ENCODE assay signal across 18 cellular contexts in the genomic region with DNA sequence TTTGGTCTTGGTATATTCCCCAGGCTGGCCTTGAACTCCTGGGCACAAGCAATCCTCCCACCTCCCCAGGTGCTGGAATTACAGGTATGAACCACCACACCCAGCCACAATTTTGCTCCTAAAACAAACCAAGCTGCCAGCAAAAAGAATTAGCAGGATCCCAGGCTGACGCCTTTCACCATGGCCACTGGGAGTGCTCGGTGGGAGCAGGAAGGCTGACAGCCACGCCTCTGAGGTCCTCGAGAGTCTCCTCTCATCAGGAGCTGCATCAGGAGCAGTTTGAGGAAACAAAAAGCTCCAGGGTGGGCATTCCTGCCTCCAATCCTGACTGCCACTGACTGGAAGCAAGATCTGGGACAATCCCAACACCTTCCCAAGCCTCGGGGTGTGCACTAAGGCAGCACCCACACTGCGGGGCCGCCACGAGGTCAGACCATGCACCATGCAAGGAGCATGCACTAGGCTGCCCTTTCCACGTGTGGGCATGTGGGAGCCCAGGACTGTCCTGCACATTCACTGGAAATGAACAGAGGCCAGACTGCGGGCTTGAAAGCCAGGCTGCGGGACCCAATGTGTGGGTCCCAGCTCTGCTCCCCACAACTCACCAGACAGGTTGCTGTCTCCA. TPM values are rescaled to one million over a fixed set of nuclear protein-coding genes. Genes with fewer than 3 reads are reported as not detected.
"Had no signal": no experiment of that assay in that cellular context is flagged by ENCODE, and none has a peak within 500 bp of the region (broad histone marks: within the 10 kb centered on the region; RNA-seq: fewer than 3 reads in every experiment).

No MANE protein-coding gene starts in this region.

- H3K36me3 ChIP-seq: esophagus muscularis mucosa, gastrocnemius medialis, left ventricle myocardium inferior, neutrophil, sigmoid colon had no signal

- ATAC-seq: gastrocnemius medialis; naive thymus-derived CD4-positive, alpha-beta T cell had no signal

- H3K27me3 ChIP-seq: gastrocnemius medialis, neutrophil, sigmoid colon, upper lobe of left lung had no signal

- H3K27ac ChIP-seq: epithelial cell of prostate, esophagus muscularis mucosa, gastrocnemius medialis, left ventricle myocardium inferior, neutrophil, sigmoid colon, skin epidermis, upper lobe of left lung had no signal

- H3K4me3 ChIP-seq: esophagus muscularis mucosa, gastrocnemius medialis, left ventricle myocardium inferior, sigmoid colon, skin epidermis, upper lobe of left lung had no signal

- H3K9me3 ChIP-seq: esophagus muscularis mucosa, gastrocnemius medialis, left ventricle myocardium inferior, neutrophil, sigmoid colon, upper lobe of left lung had no signal

- H3K4me1 ChIP-seq: gastrocnemius medialis, left ventricle myocardium inferior, sigmoid colon had no signal

- DNase-seq: effector memory CD4-positive, alpha-beta T cell; gastrocnemius medialis; glutamatergic neuron; islet precursor cell; left ventricle myocardium inferior; naive thymus-derived CD4-positive, alpha-beta T cell; nephron progenitor cell; sigmoid colon; stimulated activated CD4-positive, alpha-beta T cell treated with anti-CD3 and anti-CD28 coated beads, Interleukin-12 subunit alpha, Interleukin-12 subunit beta, amount 100 ng/mL, for 4 hours; stimulated activated naive CD4-positive, alpha-beta T cell treated with Interleukin-2 at 50 U/mL for 16 hours; upper lobe of left lung had no signal

RNA-seq across cellular contexts. Expression of a gene that starts 51.4 kb away (rescaled TPM):
- total RNA-seq: fibroblast of villous mesenchyme, lung microvascular endothelial cell, pulmonary artery endothelial cell had no signal
- polyA plus RNA-seq: naive thymus-derived CD4-positive, alpha-beta T cell had no signal
